ENCODE assay signal across 15 cellular contexts in the genomic region with DNA sequence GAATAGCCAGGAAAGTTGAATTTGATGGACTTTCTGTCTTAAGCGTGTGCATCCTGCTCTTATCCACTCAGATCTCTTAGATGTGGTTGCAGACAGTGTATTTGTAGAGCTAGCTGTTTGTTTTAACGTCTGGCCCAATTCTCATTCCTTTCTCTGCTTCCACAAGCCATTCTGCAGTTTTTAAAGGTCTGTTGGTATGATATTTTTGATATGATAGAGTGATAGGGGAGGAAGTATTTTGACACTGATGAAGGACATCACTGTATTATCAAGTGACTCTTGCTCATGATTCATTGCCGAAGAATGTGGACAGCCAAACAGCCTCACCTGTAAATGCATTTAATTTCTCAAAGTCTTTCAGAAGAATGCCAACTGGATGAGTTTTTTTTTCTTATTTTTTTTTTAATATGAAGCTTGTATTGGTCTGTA. TPM values are rescaled to one million over a fixed set of nuclear protein-coding genes. Genes with fewer than 3 reads are reported as not detected.
DNase-seq lines count a peak whose midpoint lies in the region; ATAC-seq and TF ChIP-seq lines count a peak whose summit lies in the region.
"Had no signal": no experiment of that assay in that cellular context is flagged by ENCODE, and none has a peak within 500 bp of the region (broad histone marks: within the 10 kb centered on the region; RNA-seq: fewer than 3 reads in every experiment).

No MANE protein-coding gene starts in this region.

- intact Hi-C loops in MCF 10A (cut with micrococcal nuclease) = no loop called here
- intact Hi-C loops in breast epithelium (cut with DNase I; ENCODE audit: low total_unique reads) = no loop called here

- no TSS peak for BruUV-seq in MCF 10A (replicated peaks; lab: Mats Ljungman, UMichigan)

- H3K27me3 ChIP-seq in breast epithelium (no peaks in the 10 kb centered on the region), BE2C (no peaks in the 10 kb centered on the region)
- H3K27me3 ChIP-seq: left lung, tibial nerve had no signal

- H3K36me3 Mint-ChIP-seq in MCF 10A (ENCODE audit: insufficient read depth, unreplicated experiment) = peaks cover 20% of the 10 kb centered on the region
- H3K36me3 Mint-ChIP-seq: neural progenitor cell had no signal

- peak overlapping the region; percentile 5 for H3K4me3 Mint-ChIP-seq in MCF 10A (ENCODE audit: unreplicated experiment)
- H3K4me3 Mint-ChIP-seq: activated naive CD8-positive, alpha-beta T cell treated with anti-CD3 and anti-CD28 coated beads, Interleukin-2, amount 50 U/mL, for 24 hours; neural progenitor cell had no signal

- CTCF ChIA-PET in MCF 10A (lab: Yijun Ruan, JAX) = interaction anchor here (0.7 to 6.9 kb wide), 11 partner anchors 9 to 427 kb away, joined by 3 to 81 read pairs (median 4); a partner anchor contains a TSS

- peaks cover 42% of the 10 kb centered on the region for H3K4me1 Mint-ChIP-seq in MCF 10A (ENCODE audit: insufficient read depth, unreplicated experiment)

- peak overlapping the region in 1 of 2 donors; percentile 10 for H3K27ac ChIP-seq in breast epithelium
- peak overlapping the region; percentile 7 for H3K27ac ChIP-seq in angular gyrus (ENCODE audit: low read depth, low read length)
- H3K27ac ChIP-seq: neural progenitor cell, tibial nerve had no signal

- no peak for TF ChIP-seq POLR2A in breast epithelium (IDR thresholded peaks at IDR 0.05)

- H3K4me3 ChIP-seq in breast epithelium = no peak overlapping the region
- no peak overlapping the region for H3K4me3 ChIP-seq in BE2C (ENCODE audit: low read depth, low read length)
- H3K4me3 ChIP-seq: left lung, neural progenitor cell, tibial nerve had no signal

- H3K9me3 ChIP-seq in breast epithelium (no peaks in the 10 kb centered on the region), BE2C (no peaks in the 10 kb centered on the region)
- H3K9me3 ChIP-seq: left lung, tibial nerve had no signal

- peak overlapping the region; percentile 82 for H3K27ac Mint-ChIP-seq in MCF 10A (ENCODE audit: low read depth, unreplicated experiment)
- H3K27ac Mint-ChIP-seq: activated naive CD8-positive, alpha-beta T cell treated with anti-CD3 and anti-CD28 coated beads, Interleukin-2, amount 50 U/mL, for 24 hours; neural progenitor cell had no signal

- TF ChIP-seq CTCF in MCF 10A (IDR thresholded peaks at IDR 0.05; ENCODE audit: unreplicated experiment) (no peak), breast epithelium (IDR thresholded peaks at IDR 0.05) (no peak), BE2C (IDR thresholded peaks at IDR 0.05; ENCODE audit: low read depth, low read length) (no peak)

- H3K4me1 ChIP-seq in breast epithelium (peaks cover 0 to 9% of the 10 kb centered on the region in 2 donors), BE2C (peaks cover 11% of the 10 kb centered on the region)

- H3K27me3 Mint-ChIP-seq in MCF 10A (ENCODE audit: insufficient read depth, unreplicated experiment) = no peaks in the 10 kb centered on the region

- POLR2A ChIA-PET in MCF 10A (lab: Yijun Ruan, JAX) = interaction anchor here (0.8 to 6.9 kb wide), 10 partner anchors 8 to 143 kb away, joined by 3 to 151 read pairs (median 8); a partner anchor contains a TSS

- no peaks in the 10 kb centered on the region for H3K9me3 Mint-ChIP-seq in MCF 10A (ENCODE audit: unreplicated experiment)
- H3K9me3 Mint-ChIP-seq: activated naive CD8-positive, alpha-beta T cell treated with anti-CD3 and anti-CD28 coated beads, Interleukin-2, amount 50 U/mL, for 24 hours; neural progenitor cell had no signal

- H3K36me3 ChIP-seq in breast epithelium = no peaks in the 10 kb centered on the region
- H3K36me3 ChIP-seq in BE2C = no peaks in the 10 kb centered on the region; the same call in 1 of the 2 replicates
- H3K36me3 ChIP-seq: left lung, neural progenitor cell, tibial nerve had no signal

- DNase-seq in MCF 10A (ENCODE audit: unreplicated experiment) = peak; percentile 47
- DNase-seq in breast epithelium (ENCODE audit: low spot score in 2 of 2) = no peak
- peak; percentile 56 for DNase-seq in iris pigment epithelial cell (ENCODE audit: low read depth)
- DNase-seq in BE2C = no peak
- DNase-seq in medulla oblongata (ENCODE audit: extremely low spot score) = no peak
- DNase-seq in NCI-H748 treated with DMSO at 0.1 percent for 48 hours (lab: John Stamatoyannopoulos, UW) = no peak
- DNase-seq: activated CD8-positive, alpha-beta memory T cell treated with anti-CD3 and anti-CD28 coated beads, Interleukin-2, amount 50 U/mL, for 4 hours; activated naive CD8-positive, alpha-beta T cell treated with anti-CD3 and anti-CD28 coated beads, Interleukin-2, amount 50 U/mL, for 24 hours; effector CD4-positive, alpha-beta T cell; left lung; NCI-H2029 had no signal

- ATAC-seq in HG02763 (IDR thresholded peaks at IDR 0.05; ENCODE audit: unreplicated experiment) = no peak
- ATAC-seq: activated naive CD8-positive, alpha-beta T cell treated with anti-CD3 and anti-CD28 coated beads, Interleukin-2, amount 50 U/mL, for 24 hours; left lung had no signal

RNA-seq across cellular contexts. Expression of a gene that starts 4.5 kb away (rescaled TPM):
- total RNA-seq in MCF 10A (2022) = 47.2 and 52.2 TPM in 2 replicates
- 100 to 1,000 TPM in 2 of 3 donors, 10 to 100 TPM in 1; 85.2 to 125 (median 108) TPM for total RNA-seq in breast epithelium
- 10.1 TPM for polyA plus RNA-seq in BE2C (2012; ENCODE audit: insufficient read depth, insufficient read length, low read depth)

Comparison
In these comparisons a context has a peak if more than half of its experiments do, and no peak if none do; other contexts are left out.
1. DNase-seq: peak in MCF 10A (single experiment) and iris pigment epithelial cell (single experiment); none in breast epithelium (0 of 2), BE2C (single experiment), medulla oblongata (single experiment) and NCI-H748 treated with DMSO at 0.1 percent for 48 hours (single experiment).